8 cellular contexts compared by ENCODE assay signal in genomic region chr9:136686534-136686793, GRCh38. TPM values are rescaled to one million over a fixed set of nuclear protein-coding genes. Genes with fewer than 3 reads are reported as not detected.
DNase-seq lines count a peak whose midpoint lies in the region; ATAC-seq, FAIRE-seq and TF ChIP-seq lines count a peak whose summit lies in the region.

No MANE protein-coding gene starts in this region.

- peaks cover 0 to 5% (median 0%) of the 10 kb centered on the region in 9 donors for H3K36me3 ChIP-seq in heart left ventricle
- H3K36me3 ChIP-seq in K562 (ENCODE audit: control insufficient read depth, insufficient read depth, low read length), result peaks cover 20% of the 10 kb centered on the region; the same call in 1 of the 3 replicates
- H3K36me3 ChIP-seq in mesenchymal stem cell (ENCODE audit: control insufficient read depth in 1 of 2, insufficient read depth in 2 of 2, low read depth in 1 of 2, low read length in 2 of 2), result peaks cover 0 to 24% of the 10 kb centered on the region in 2 experiments

- intact Hi-C loops in heart left ventricle (cut with DNase I) (loop anchor here in 3 of 10 donors (5.0 kb wide), 1 partner anchor 41 kb away; no protein-coding TSS in a partner anchor), Right ventricle myocardium superior (cut with DNase I) (loop anchor here (5.0 kb wide), 1 partner anchor 41 kb away; no protein-coding TSS in a partner anchor), K562 (cut with micrococcal nuclease) (no loop called here)

- peak overlapping the region; percentile 96 for H4K91ac ChIP-seq in mesenchymal stem cell (ENCODE audit: low read length)

- H3K4me1 ChIP-seq in heart left ventricle, result peaks cover 12 to 89% (median 57%) of the 10 kb centered on the region in 12 donors
- H3K4me1 ChIP-seq in K562 (replicated peaks in 1 of 2; ENCODE audit: control insufficient read depth in 2 of 2, insufficient read depth in 2 of 2, low read length in 2 of 2), result peaks cover 6 to 83% of the 10 kb centered on the region in 2 experiments; a peak in 4 of 5 replicates
- H3K4me1 ChIP-seq in mesenchymal stem cell (ENCODE audit: control insufficient read depth, insufficient read depth, low read depth, low read length), result peaks cover 41% of the 10 kb centered on the region

- no peak for ATAC-seq in heart left ventricle
- ATAC-seq in Right ventricle myocardium superior (ENCODE audit: poor library complexity), result no peak
- ATAC-seq in K562, result peak; percentile 4
- ATAC-seq in GM21619 (IDR thresholded peaks at IDR 0.05; ENCODE audit: unreplicated experiment), result no peak
- no peak for ATAC-seq in GM18858 (IDR thresholded peaks at IDR 0.05; ENCODE audit: unreplicated experiment)

- H3K4me3 ChIP-seq in heart left ventricle, result peak overlapping the region; percentile 59 to 94 (median 86)
- peak overlapping the region; percentile 81 for H3K4me3 ChIP-seq in K562
- H3K4me3 ChIP-seq in mesenchymal stem cell (ENCODE audit: insufficient read depth in 1 of 2, low read depth in 1 of 2, low read length in 2 of 2), result peak overlapping the region; percentile 83 to 86

- TF ChIP-seq CTCF in heart left ventricle (IDR thresholded peaks at IDR 0.05), result no peak
- no peak for TF ChIP-seq CTCF in K562 (IDR thresholded peaks at IDR 0.05 in 2 of 3, conservative IDR thresholded peaks at IDR 0.05 in 1 of 3; ENCODE audit: insufficient read depth in 2 of 3, low read depth in 1 of 3, low read length in 3 of 3)

- no peak for TF ChIP-seq RAD21 in K562 (CRISPR knock-in tag; conservative IDR thresholded peaks at IDR 0.05 in 1 of 2, IDR thresholded peaks at IDR 0.05 in 1 of 2)

- no peaks in the 10 kb centered on the region for H3K9me3 ChIP-seq in heart left ventricle
- no peaks in the 10 kb centered on the region for H3K9me3 ChIP-seq in K562 (replicated peaks; ENCODE audit: control insufficient read depth, insufficient read depth, low read depth, low read length)
- H3K9me3 ChIP-seq in mesenchymal stem cell (ENCODE audit: control insufficient read depth, low read length), result no peaks in the 10 kb centered on the region

- no peak overlapping the region for H2AK5ac ChIP-seq in mesenchymal stem cell (ENCODE audit: low read length, severe bottlenecking)

- in situ Hi-C loops in K562 (cut with MboI), result no loop called here

- H3K14ac ChIP-seq in mesenchymal stem cell (ENCODE audit: low read length in 2 of 2), result peak overlapping the region in 1 of 2 experiments; percentile 93

- TF ChIP-seq EP300 in K562 (IDR thresholded peaks at IDR 0.05; ENCODE audit: low read length), result no peak

- DNase-seq in heart left ventricle, result no peak
- no peak for DNase-seq in Right ventricle myocardium superior
- no peak for DNase-seq in K562 (ENCODE audit: extremely low read depth in 1 of 4, low spot score in 3 of 4)
- DNase-seq in mesenchymal stem cell, result no peak
- no peak for DNase-seq in inferior parietal cortex (ENCODE audit: extremely low spot score)
- DNase-seq in NCI-H82 treated with DMSO at 0.1 percent for 48 hours (lab: John Stamatoyannopoulos, UW; ENCODE audit: unreplicated experiment), result no peak

- H3K27ac ChIP-seq in heart left ventricle, result peak overlapping the region; percentile 57 to 95 (median 89)
- H3K27ac ChIP-seq in K562 (ENCODE audit: extremely low read depth, low read depth, low read length), result peak overlapping the region; percentile 95
- H3K27ac ChIP-seq in mesenchymal stem cell (ENCODE audit: low read length, poor library complexity, severe bottlenecking), result no peak overlapping the region

- TF ChIP-seq POLR2A in heart left ventricle (IDR thresholded peaks at IDR 0.05), result no peak
- TF ChIP-seq POLR2A in K562 (conservative IDR thresholded peaks at IDR 0.05), result no peak

- FAIRE-seq in K562 (lab: Jason Lieb, UNC), result no peak

- H3K18ac ChIP-seq in mesenchymal stem cell (ENCODE audit: low read depth in 1 of 2, low read length in 2 of 2), result peak overlapping the region; percentile 92 to 97

- POLR2A ChIA-PET in K562 (lab: Yijun Ruan, JAX), result interaction anchor here (0.6 to 2.1 kb wide), 6 partner anchors 10 to 363 kb away, joined by 3 to 7 read pairs (median 4); no protein-coding TSS in a partner anchor

- peak overlapping the region; percentile 35 to 98 for H3K4ac ChIP-seq in mesenchymal stem cell (ENCODE audit: low read depth in 1 of 2, low read length in 2 of 2)

- peaks cover 51% of the 10 kb centered on the region for H3K79me2 ChIP-seq in K562 (ENCODE audit: control insufficient read depth, insufficient read depth, low read length)

- H2BK120ac ChIP-seq in mesenchymal stem cell (ENCODE audit: low read depth, low read length), result peak overlapping the region; percentile 71

- H3K27me3 ChIP-seq in heart left ventricle (no peaks in the 10 kb centered on the region), K562 (ENCODE audit: control insufficient read depth in 2 of 2, insufficient read depth in 2 of 2, low read length in 2 of 2) (no peaks in the 10 kb centered on the region), mesenchymal stem cell (ENCODE audit: control insufficient read depth in 1 of 2, insufficient read depth in 1 of 2, low read length in 2 of 2) (peaks cover 0 to 2% of the 10 kb centered on the region in 2 experiments)

- peaks cover 6% of the 10 kb centered on the region; the same call in 1 of the 2 replicates for H4K20me1 ChIP-seq in K562 (replicated peaks; ENCODE audit: control insufficient read depth, insufficient read depth, low read length)

- 1 to 4% (median 2%) methylated on average over 11 to 20 of the region's 20 CpGs for WGBS in heart left ventricle, 4 donors
- 2% methylated on average over 8 of the region's 20 CpGs for WGBS in K562 (ENCODE audit: insufficient coverage, low coverage, missing lambda C conversion rate)
- WGBS in mesenchymal stem cell, result 3% methylated on average over 15 of the region's 20 CpGs

- peak overlapping the region; percentile 76 for H3K4me2 ChIP-seq in K562 (ENCODE audit: insufficient read depth, low read length)
- H3K4me2 ChIP-seq in mesenchymal stem cell (ENCODE audit: low read length, poor library complexity, severe bottlenecking), result peak overlapping the region; percentile 97

- H2BK12ac ChIP-seq in mesenchymal stem cell (ENCODE audit: low read length in 2 of 2), result peak overlapping the region in 1 of 2 experiments; percentile 50

- H3K23ac ChIP-seq in mesenchymal stem cell (ENCODE audit: low read length in 2 of 2), result peak overlapping the region in 1 of 2 experiments; percentile 80

- H3K9me1 ChIP-seq in K562 (ENCODE audit: control insufficient read depth, insufficient read depth, low read length), result peaks cover 6% of the 10 kb centered on the region

- CTCF ChIA-PET in K562 (lab: Yijun Ruan, JAX; ENCODE audit: low intra/inter-chr PET ratio), result no interaction called here

- no TSS peak for BruUV-seq in K562 (replicated peaks; lab: Mats Ljungman, UMichigan)

- H3K9ac ChIP-seq in K562 (ENCODE audit: insufficient read depth in 1 of 2, low read depth in 2 of 2, low read length in 2 of 2) (peak overlapping the region; percentile 82 to 98), mesenchymal stem cell (ENCODE audit: low read length) (peak overlapping the region; percentile 86)

- peak overlapping the region; percentile 91 for H4K8ac ChIP-seq in mesenchymal stem cell (ENCODE audit: low read length)

- H2AFZ ChIP-seq in K562 (ENCODE audit: low read depth, low read length) (no peak overlapping the region), mesenchymal stem cell (ENCODE audit: low read depth, low read length) (peak overlapping the region; percentile 69)

- peaks cover 44% of the 10 kb centered on the region for H3K79me1 ChIP-seq in mesenchymal stem cell (replicated peaks; ENCODE audit: low read length, poor library complexity, severe bottlenecking)

- no peak overlapping the region for H2BK5ac ChIP-seq in mesenchymal stem cell (ENCODE audit: low read depth, low read length, poor library complexity, severe bottlenecking)

- H2BK15ac ChIP-seq in mesenchymal stem cell (ENCODE audit: low read depth, poor library complexity, severe bottlenecking), result peak overlapping the region; percentile 73

RNA-seq across cellular contexts. Expression of gene AGPAT2, which starts 0.8 kb away (rescaled TPM):
- total RNA-seq in heart left ventricle (10 to 100 TPM; 52.4 to 90.7 (median 62.5) TPM), Right ventricle myocardium superior (48.6 TPM), K562 (2014; rRNA removed) (45.5 and 56.5 TPM in 2 replicates), K562 (2014; rRNA removed; fragmentation: Illumina TruSeq; extraction: Trizol) (7.2 and 8.5 TPM in 2 replicates), K562 (2015; rRNA removed; fragmentation: Illumina TruSeq; extraction: Trizol) (27.7 and 31.8 TPM in 2 replicates), K562 (2021) (52.6 and 54.5 TPM in 2 replicates)
- polyA plus RNA-seq in heart left ventricle (100 to 1,000 TPM in 1 of 2 donors, 10 to 100 TPM in 1; 88.8 to 122 TPM), K562 (2011; rRNA removed) (17.3 and 25.4 TPM in 2 replicates), K562 (2014; fragmentation: Illumina TruSeq; extraction: Trizol) (23.9 and 38.6 TPM in 2 replicates), K562 (2014; fragmentation: Nextera tagmentation; extraction: Ambion mirVana) (under 1 TPM; 0.13 to 0.45 TPM), K562 (2014; rRNA removed) (47.1 and 51.9 TPM in 2 replicates)
- 18.6 and 52.7 TPM in 2 replicates for total RNA-seq in K562 (2011; cell fraction: chromatin; rRNA removed; ENCODE audit: low replicate concordance)
- 77.5 and 84.7 TPM in 2 replicates for total RNA-seq in K562 (2011; cell fraction: nucleolus; rRNA removed)
- total RNA-seq in K562 (2011; cell fraction: nucleoplasm; rRNA removed), result 39.6 and 45.3 TPM in 2 replicates
- polyA plus RNA-seq in K562 (2011; cell fraction: cytosol; rRNA removed), result 37.8 and 64.3 TPM in 2 replicates
- 26.1 and 33.3 TPM in 2 replicates for polyA plus RNA-seq in K562 (2011; cell fraction: nucleus; rRNA removed)
- 34.3 and 52.5 TPM in 2 replicates for polyA plus RNA-seq in K562 (2012)
- 10.0 and 12.2 TPM in 2 replicates for polyA minus RNA-seq in K562 (2011; rRNA and poly(A)+ RNA removed)
- polyA minus RNA-seq in K562 (2011; cell fraction: cytosol; rRNA and poly(A)+ RNA removed), result 19.5 and 23.0 TPM in 2 replicates
- 21.4 and 30.0 TPM in 2 replicates for polyA minus RNA-seq in K562 (2011; cell fraction: nucleus; rRNA and poly(A)+ RNA removed)
- 38.4 TPM for polyA plus RNA-seq in mesenchymal stem cell (2013, experiment 1 of 2)
- 36.4 TPM for polyA plus RNA-seq in mesenchymal stem cell (2013, experiment 2 of 2)

RNA-seq across cellular contexts. Expression of gene EGFL7, which starts 23.7 kb away (rescaled TPM):
- 100 to 1,000 TPM in 2 of 9 donors, 10 to 100 TPM in 7; 56.4 to 142 (median 94.0) TPM for total RNA-seq in heart left ventricle
- polyA plus RNA-seq in heart left ventricle, result 100 to 1,000 TPM; 103 to 137 TPM
- 61.5 TPM for total RNA-seq in Right ventricle myocardium superior
- total RNA-seq in K562 (2011; cell fraction: chromatin; rRNA removed; ENCODE audit: low replicate concordance), result 149 and 838 TPM in 2 replicates
- 1,169 and 1,462 TPM in 2 replicates for total RNA-seq in K562 (2011; cell fraction: nucleolus; rRNA removed)
- total RNA-seq in K562 (2011; cell fraction: nucleoplasm; rRNA removed), result 493 and 520 TPM in 2 replicates
- total RNA-seq in K562 (2014; rRNA removed), result 217 and 294 TPM in 2 replicates
- 6.6 and 10.2 TPM in 2 replicates for total RNA-seq in K562 (2014; rRNA removed; fragmentation: Illumina TruSeq; extraction: Trizol)
- total RNA-seq in K562 (2015; rRNA removed; fragmentation: Illumina TruSeq; extraction: Trizol), result 55.3 and 55.5 TPM in 2 replicates
- total RNA-seq in K562 (2021), result 213 and 225 TPM in 2 replicates
- polyA plus RNA-seq in K562 (2011; rRNA removed), result 220 and 305 TPM in 2 replicates
- 390 and 1,175 TPM in 2 replicates for polyA plus RNA-seq in K562 (2011; cell fraction: cytosol; rRNA removed)
- polyA plus RNA-seq in K562 (2011; cell fraction: nucleus; rRNA removed), result 1,734 and 4,262 TPM in 2 replicates
- polyA plus RNA-seq in K562 (2012), result 148 and 194 TPM in 2 replicates
- polyA plus RNA-seq in K562 (2014; fragmentation: Illumina TruSeq; extraction: Trizol), result 16.3 and 110 TPM in 2 replicates
- polyA plus RNA-seq in K562 (2014; fragmentation: Nextera tagmentation; extraction: Ambion mirVana), result 10 to 100 TPM in 1 of 2 experiments, 1 to 10 TPM in 1; 1.5 to 10.9 TPM
- polyA plus RNA-seq in K562 (2014; rRNA removed), result 286 and 294 TPM in 2 replicates
- 33.5 and 52.0 TPM in 2 replicates for polyA minus RNA-seq in K562 (2011; rRNA and poly(A)+ RNA removed)
- polyA minus RNA-seq in K562 (2011; cell fraction: cytosol; rRNA and poly(A)+ RNA removed), result 222 and 294 TPM in 2 replicates
- 630 and 998 TPM in 2 replicates for polyA minus RNA-seq in K562 (2011; cell fraction: nucleus; rRNA and poly(A)+ RNA removed)
- 29.0 TPM for polyA plus RNA-seq in mesenchymal stem cell (2013, experiment 1 of 2)
- 30.0 TPM for polyA plus RNA-seq in mesenchymal stem cell (2013, experiment 2 of 2)

RNA-seq across cellular contexts. Expression of gene DIPK1B, which starts 25.9 kb away (rescaled TPM):
- 10 to 100 TPM; 14.4 to 46.3 (median 19.8) TPM for total RNA-seq in heart left ventricle
- polyA plus RNA-seq in heart left ventricle, result 10 to 100 TPM; 18.1 to 24.4 TPM
- 15.1 TPM for total RNA-seq in Right ventricle myocardium superior
- 11.8 and 45.1 TPM in 2 replicates for total RNA-seq in K562 (2011; cell fraction: chromatin; rRNA removed; ENCODE audit: low replicate concordance)
- 39.9 and 47.9 TPM in 2 replicates for total RNA-seq in K562 (2011; cell fraction: nucleolus; rRNA removed)
- 25.8 and 26.4 TPM in 2 replicates for total RNA-seq in K562 (2011; cell fraction: nucleoplasm; rRNA removed)
- total RNA-seq in K562 (2014; rRNA removed), result 22.3 and 25.2 TPM in 2 replicates
- 2.8 TPM in 2 replicates for total RNA-seq in K562 (2014; rRNA removed; fragmentation: Illumina TruSeq; extraction: Trizol)
- total RNA-seq in K562 (2015; rRNA removed; fragmentation: Illumina TruSeq; extraction: Trizol), result 5.9 and 7.4 TPM in 2 replicates
- 20.4 TPM in 2 replicates for total RNA-seq in K562 (2021)
- polyA plus RNA-seq in K562 (2011; rRNA removed), result 11.4 and 20.2 TPM in 2 replicates
- 26.7 and 64.0 TPM in 2 replicates for polyA plus RNA-seq in K562 (2011; cell fraction: cytosol; rRNA removed)
- 41.8 and 57.7 TPM in 2 replicates for polyA plus RNA-seq in K562 (2011; cell fraction: nucleus; rRNA removed)
- polyA plus RNA-seq in K562 (2012), result 9.0 and 14.4 TPM in 2 replicates
- polyA plus RNA-seq in K562 (2014; fragmentation: Illumina TruSeq; extraction: Trizol), result 4.2 and 6.8 TPM in 2 replicates
- under 1 TPM; 0.08 to 0.21 TPM for polyA plus RNA-seq in K562 (2014; fragmentation: Nextera tagmentation; extraction: Ambion mirVana)
- 20.5 and 21.2 TPM in 2 replicates for polyA plus RNA-seq in K562 (2014; rRNA removed)
- polyA minus RNA-seq in K562 (2011; rRNA and poly(A)+ RNA removed), result 3.7 and 4.5 TPM in 2 replicates
- 13.1 and 14.0 TPM in 2 replicates for polyA minus RNA-seq in K562 (2011; cell fraction: cytosol; rRNA and poly(A)+ RNA removed)
- 9.0 and 9.8 TPM in 2 replicates for polyA minus RNA-seq in K562 (2011; cell fraction: nucleus; rRNA and poly(A)+ RNA removed)
- 5.0 TPM for polyA plus RNA-seq in mesenchymal stem cell (2013, experiment 1 of 2)
- polyA plus RNA-seq in mesenchymal stem cell (2013, experiment 2 of 2), result 4.6 TPM

RNA-seq across cellular contexts. Expression of gene LCN10, which starts 56.3 kb away (rescaled TPM):
- total RNA-seq in heart left ventricle (10 to 100 TPM in 5 of 9 donors, 1 to 10 TPM in 2, under 1 TPM in 2; 0.50 to 21.5 (median 10.1) TPM), Right ventricle myocardium superior (7.7 TPM), K562 (2014; rRNA removed) (0.12 TPM in 1 of 2 replicates, not detected in the other), K562 (2014; rRNA removed; fragmentation: Illumina TruSeq; extraction: Trizol) (not detected in 2 replicates), K562 (2015; rRNA removed; fragmentation: Illumina TruSeq; extraction: Trizol) (0.11 TPM in 1 of 2 replicates, not detected in the other), K562 (2021) (0.29 TPM in 1 of 2 replicates, not detected in the other)
- polyA plus RNA-seq in heart left ventricle (10 to 100 TPM; 15.7 to 40.7 TPM), K562 (2011; rRNA removed) (0.11 and 0.14 TPM in 2 replicates), K562 (2014; fragmentation: Illumina TruSeq; extraction: Trizol) (0.11 and 0.21 TPM in 2 replicates), K562 (2014; fragmentation: Nextera tagmentation; extraction: Ambion mirVana) (under 1 TPM in 1 of 2 experiments, not detected in 1; 0.10 TPM), K562 (2014; rRNA removed) (0.16 TPM in 1 of 2 replicates, not detected in the other)
- total RNA-seq in K562 (2011; cell fraction: chromatin; rRNA removed; ENCODE audit: low replicate concordance), result 0.44 TPM in 1 of 2 replicates, not detected in the other
- total RNA-seq in K562 (2011; cell fraction: nucleolus; rRNA removed), result 0.17 and 0.26 TPM in 2 replicates
- 0.44 TPM in 1 of 2 replicates, not detected in the other for total RNA-seq in K562 (2011; cell fraction: nucleoplasm; rRNA removed)
- polyA plus RNA-seq in K562 (2011; cell fraction: cytosol; rRNA removed), result 0.35 and 0.42 TPM in 2 replicates
- 0.10 and 1.1 TPM in 2 replicates for polyA plus RNA-seq in K562 (2011; cell fraction: nucleus; rRNA removed)
- polyA plus RNA-seq in K562 (2012), result 0.14 TPM in 1 of 2 replicates, not detected in the other
- polyA minus RNA-seq in K562 (2011; rRNA and poly(A)+ RNA removed), result 0.14 TPM in 1 of 2 replicates, not detected in the other
- not detected in 2 replicates for polyA minus RNA-seq in K562 (2011; cell fraction: cytosol; rRNA and poly(A)+ RNA removed)
- 0.40 TPM in 1 of 2 replicates, not detected in the other for polyA minus RNA-seq in K562 (2011; cell fraction: nucleus; rRNA and poly(A)+ RNA removed)
- polyA plus RNA-seq in mesenchymal stem cell (2013, experiment 1 of 2), result not detected
- polyA plus RNA-seq in mesenchymal stem cell (2013, experiment 2 of 2), result not detected
